29 cellular contexts compared by ENCODE assay signal in genomic region chr5:54140247-54140646, GRCh38.
"Had no signal": no experiment of that assay in that cellular context is flagged by ENCODE, and none has a peak within 500 bp of the region (broad histone marks: within the 10 kb centered on the region; RNA-seq: fewer than 3 reads in every experiment).

No MANE protein-coding gene starts in this region.

- FAIRE-seq: colon, endometrium, endothelial cell of umbilical vein, frontal cortex had no signal

- H3K27me3 ChIP-seq: colonic mucosa, dorsolateral prefrontal cortex, esophagus muscularis mucosa, esophagus squamous epithelium, foreskin keratinocyte, gastrocnemius medialis, gastroesophageal sphincter, heart left ventricle, heart right ventricle had no signal

- H3K27ac ChIP-seq: colonic mucosa, coronary artery, dorsolateral prefrontal cortex, epithelial cell of prostate, esophagus muscularis mucosa, esophagus squamous epithelium, foreskin keratinocyte, gastrocnemius medialis, gastroesophageal sphincter, heart left ventricle, heart right ventricle had no signal

- H3K4me3 Mint-ChIP-seq: dendritic cell treated with granulocyte-macrophage colony-stimulating factor and Interleukin-4, amounts not matched to agents 40 ng/mL and 50 ng/mL, for 4 days; effector memory CD8-positive, alpha-beta T cell; endodermal cell had no signal

- DNase-seq: colonic mucosa; cortex of kidney; dermis blood vessel endothelial cell; dorsolateral prefrontal cortex; effector CD4-positive, alpha-beta T cell; effector CD8-positive, alpha-beta T cell; effector memory CD4-positive, alpha-beta T cell; effector memory CD8-positive, alpha-beta T cell; endodermal cell; erythroblast; esophagus squamous epithelium; foreskin fibroblast; foreskin keratinocyte; foreskin melanocyte; gastrocnemius medialis; glutamatergic neuron; head of caudate nucleus; heart left ventricle; heart right ventricle had no signal

- H3K9me3 ChIP-seq: colonic mucosa, esophagus muscularis mucosa, esophagus squamous epithelium, gastrocnemius medialis, gastroesophageal sphincter, heart left ventricle, heart right ventricle had no signal

- H3K4me1 ChIP-seq: colonic mucosa, foreskin keratinocyte, gastrocnemius medialis had no signal

- H3K9me3 Mint-ChIP-seq: dendritic cell treated with granulocyte-macrophage colony-stimulating factor and Interleukin-4, amounts not matched to agents 40 ng/mL and 50 ng/mL, for 4 days; effector memory CD8-positive, alpha-beta T cell; endodermal cell had no signal

- ATAC-seq: effector memory CD8-positive, alpha-beta T cell; esophagus mucosa; foreskin keratinocyte; gastrocnemius medialis; gastroesophageal sphincter; heart left ventricle; heart right ventricle had no signal

- H3K4me3 ChIP-seq: colonic mucosa, coronary artery, dorsolateral prefrontal cortex, esophagus muscularis mucosa, esophagus squamous epithelium, gastrocnemius medialis, gastroesophageal sphincter, heart left ventricle, heart right ventricle had no signal

- H3K27me3 Mint-ChIP-seq: dendritic cell treated with granulocyte-macrophage colony-stimulating factor and Interleukin-4, amounts not matched to agents 40 ng/mL and 50 ng/mL, for 4 days; effector memory CD8-positive, alpha-beta T cell had no signal

- H3K27ac Mint-ChIP-seq: dendritic cell treated with granulocyte-macrophage colony-stimulating factor and Interleukin-4, amounts not matched to agents 40 ng/mL and 50 ng/mL, for 4 days; effector memory CD8-positive, alpha-beta T cell; endodermal cell had no signal

- H3K4me1 Mint-ChIP-seq: endodermal cell had no signal

- H3K36me3 ChIP-seq: colonic mucosa, esophagus muscularis mucosa, esophagus squamous epithelium, gastrocnemius medialis, gastroesophageal sphincter, heart left ventricle, heart right ventricle had no signal
